In genomic region chr2:96324716-96325037, GRCh38 we compare ENCODE assay signal across 10 cellular contexts. TPM values are rescaled to one million over a fixed set of nuclear protein-coding genes. Genes with fewer than 3 reads are reported as not detected.
DNase-seq lines count a peak whose midpoint lies in the region; ATAC-seq, FAIRE-seq and TF ChIP-seq lines count a peak whose summit lies in the region.
"Had no signal": no experiment of that assay in that cellular context is flagged by ENCODE, and none has a peak within 500 bp of the region (broad histone marks: within the 10 kb centered on the region; RNA-seq: fewer than 3 reads in every experiment).

No MANE protein-coding gene starts in this region.

- TF ChIP-seq POLR2A in heart left ventricle (IDR thresholded peaks at IDR 0.05), result no peak
- no peak for TF ChIP-seq POLR2A in GM12892 (IDR thresholded peaks at IDR 0.05; ENCODE audit: low read depth, low read length)

- peak overlapping the region in 9 of 12 donors; percentile 0 to 79 (median 38) for H3K27ac ChIP-seq in heart left ventricle
- no peak overlapping the region for H3K27ac ChIP-seq in muscle layer of colon (ENCODE audit: low read depth, low read length)
- no peak overlapping the region for H3K27ac ChIP-seq in upper lobe of right lung

- no peaks in the 10 kb centered on the region for H3K9me3 Mint-ChIP-seq in activated naive CD8-positive, alpha-beta T cell treated with anti-CD3 and anti-CD28 coated beads, Interleukin-2, amount 10 ng/mL, durations not matched to agents 7 days and 5 days

- H3K9ac ChIP-seq in muscle layer of colon (ENCODE audit: low read length), result no peak overlapping the region

- no peaks in the 10 kb centered on the region for H3K27me3 Mint-ChIP-seq in activated naive CD8-positive, alpha-beta T cell treated with anti-CD3 and anti-CD28 coated beads, Interleukin-2, amount 10 ng/mL, durations not matched to agents 7 days and 5 days

- TF ChIP-seq CTCF in heart left ventricle (IDR thresholded peaks at IDR 0.05), result no peak
- no peak for TF ChIP-seq CTCF in upper lobe of right lung (IDR thresholded peaks at IDR 0.05)

- peaks cover 57% of the 10 kb centered on the region for H3K4me1 Mint-ChIP-seq in activated naive CD8-positive, alpha-beta T cell treated with anti-CD3 and anti-CD28 coated beads, Interleukin-2, amount 10 ng/mL, durations not matched to agents 7 days and 5 days

- H3K4me3 Mint-ChIP-seq in activated naive CD8-positive, alpha-beta T cell treated with anti-CD3 and anti-CD28 coated beads, Interleukin-2, amount 10 ng/mL, durations not matched to agents 7 days and 5 days, result peak overlapping the region; percentile 91

- peaks cover 0 to 44% (median 16%) of the 10 kb centered on the region in 12 donors for H3K4me1 ChIP-seq in heart left ventricle
- peaks cover 9% of the 10 kb centered on the region for H3K4me1 ChIP-seq in muscle layer of colon (ENCODE audit: insufficient read depth, low read length)
- H3K4me1 ChIP-seq in upper lobe of right lung, result no peaks in the 10 kb centered on the region

- H3K9me3 ChIP-seq in heart left ventricle (no peaks in the 10 kb centered on the region), muscle layer of colon (ENCODE audit: low read length) (no peaks in the 10 kb centered on the region), upper lobe of right lung (no peaks in the 10 kb centered on the region)

- H3K4me3 ChIP-seq in heart left ventricle (peak overlapping the region; percentile 12 to 79 (median 68)), muscle layer of colon (ENCODE audit: low read depth in 1 of 2, low read length in 2 of 2) (peak overlapping the region; percentile 33 to 49), upper lobe of right lung (peak overlapping the region; percentile 52)

- WGBS in heart left ventricle, 4 donors, result 26 to 56% (median 35%) methylated on average over 4 to 6 of the region's 6 CpGs

- DNase-seq in heart left ventricle (no peak), left ventricle myocardium superior (no peak), upper lobe of right lung (no peak), GM12892 (ENCODE audit: insufficient read length) (no peak)
- DNase-seq in activated naive CD8-positive, alpha-beta T cell treated with anti-CD3 and anti-CD28 coated beads, Interleukin-2, amount 10 ng/mL, durations not matched to agents 7 days and 5 days, result no peak
- no peak for DNase-seq in central memory CD4-positive, alpha-beta T cell

- H3K36me3 ChIP-seq in heart left ventricle (peaks cover 0 to 11% (median 0%) of the 10 kb centered on the region in 9 donors), muscle layer of colon (ENCODE audit: insufficient read depth, low read length) (no peaks in the 10 kb centered on the region), upper lobe of right lung (no peaks in the 10 kb centered on the region)

- no peak for FAIRE-seq in GM12892 (lab: Jason Lieb, UNC)
- FAIRE-seq: G401.6 had no signal

- H3K27ac Mint-ChIP-seq in activated naive CD8-positive, alpha-beta T cell treated with anti-CD3 and anti-CD28 coated beads, Interleukin-2, amount 10 ng/mL, durations not matched to agents 7 days and 5 days, result peak overlapping the region; percentile 88

- H3K27me3 ChIP-seq in heart left ventricle, result peaks cover 0 to 43% (median 11%) of the 10 kb centered on the region in 9 donors
- H3K27me3 ChIP-seq in muscle layer of colon (ENCODE audit: control insufficient read depth in 1 of 2, insufficient read depth in 2 of 2, low read length in 2 of 2), result peaks cover 38 to 63% of the 10 kb centered on the region in 2 donors
- H3K27me3 ChIP-seq in upper lobe of right lung, result peaks cover 41% of the 10 kb centered on the region

- POLR2A ChIA-PET in activated naive CD8-positive, alpha-beta T cell treated with anti-CD3 and anti-CD28 coated beads, Interleukin-2, amount 10 ng/mL, durations not matched to agents 7 days and 5 days (lab: Charles Lee), result interaction anchor here (0.6 to 10.2 kb wide), 9 partner anchors 9 to 117 kb away, joined by 3 to 169 read pairs (median 5); partner anchors contain the start of genes NCAPH and SNRNP200

- intact Hi-C loops in heart left ventricle (cut with DNase I) (no loop called here), left ventricle myocardium superior (cut with micrococcal nuclease) (no loop called here), upper lobe of right lung (cut with DNase I) (no loop called here)

- peaks cover 28% of the 10 kb centered on the region for H3K36me3 Mint-ChIP-seq in activated naive CD8-positive, alpha-beta T cell treated with anti-CD3 and anti-CD28 coated beads, Interleukin-2, amount 10 ng/mL, durations not matched to agents 7 days and 5 days

- ATAC-seq in heart left ventricle (no peak), left ventricle myocardium superior (no peak), upper lobe of right lung (no peak), GM21390 (IDR thresholded peaks at IDR 0.05; ENCODE audit: unreplicated experiment) (no peak)
- ATAC-seq in activated naive CD8-positive, alpha-beta T cell treated with anti-CD3 and anti-CD28 coated beads, Interleukin-2, amount 10 ng/mL, durations not matched to agents 7 days and 5 days (ENCODE audit: low read depth), result peak; percentile 0

RNA-seq across cellular contexts. Expression of gene ITPRIPL1, which starts 0.4 kb away (rescaled TPM):
- total RNA-seq in heart left ventricle, result 1 to 10 TPM in 7 of 9 donors, under 1 TPM in 2; 0.65 to 3.8 (median 1.5) TPM
- under 1 TPM; 0.80 to 0.83 TPM for polyA plus RNA-seq in heart left ventricle
- total RNA-seq in left ventricle myocardium superior, result 1.3 TPM
- 10 to 100 TPM; 32.8 to 35.9 TPM for total RNA-seq in activated naive CD8-positive, alpha-beta T cell treated with anti-CD3 and anti-CD28 coated beads, Interleukin-2, amount 10 ng/mL, durations not matched to agents 7 days and 5 days
- total RNA-seq in upper lobe of right lung, result 1.3 TPM
- polyA plus RNA-seq in GM12892 (2012; ENCODE audit: missing spikeins), result 11.7 TPM
- total RNA-seq: NCI-H460 had no signal

RNA-seq across cellular contexts. Expression of gene NCAPH, which starts 10.9 kb away (rescaled TPM):
- total RNA-seq in heart left ventricle (1 to 10 TPM in 1 of 9 donors, under 1 TPM in 8; 0.19 to 7.4 (median 0.48) TPM), left ventricle myocardium superior (1.4 TPM), upper lobe of right lung (1.6 TPM)
- polyA plus RNA-seq in heart left ventricle, result under 1 TPM; 0.46 to 0.64 TPM
- 10 to 100 TPM; 60.3 to 64.8 TPM for total RNA-seq in activated naive CD8-positive, alpha-beta T cell treated with anti-CD3 and anti-CD28 coated beads, Interleukin-2, amount 10 ng/mL, durations not matched to agents 7 days and 5 days
- polyA plus RNA-seq in GM12892 (2012; ENCODE audit: missing spikeins), result 29.0 TPM

RNA-seq across cellular contexts. Expression of gene SNRNP200, which starts 19.3 kb away (rescaled TPM):
- total RNA-seq in heart left ventricle, result 10 to 100 TPM; 54.6 to 85.5 (median 66.6) TPM
- polyA plus RNA-seq in heart left ventricle, result 10 to 100 TPM; 38.8 to 71.2 TPM
- total RNA-seq in left ventricle myocardium superior, result 55.3 TPM
- total RNA-seq in activated naive CD8-positive, alpha-beta T cell treated with anti-CD3 and anti-CD28 coated beads, Interleukin-2, amount 10 ng/mL, durations not matched to agents 7 days and 5 days, result 100 to 1,000 TPM; 194 to 201 TPM
- total RNA-seq in upper lobe of right lung, result 91.2 TPM
- 79.0 TPM for polyA plus RNA-seq in GM12892 (2012; ENCODE audit: missing spikeins)

RNA-seq across cellular contexts. Expression of gene CIAO1, which starts 58.7 kb away (rescaled TPM):
- 100 to 1,000 TPM in 2 of 9 donors, 10 to 100 TPM in 7; 57.7 to 109 (median 68.7) TPM for total RNA-seq in heart left ventricle
- 10 to 100 TPM; 20.5 to 94.0 TPM for polyA plus RNA-seq in heart left ventricle
- total RNA-seq in left ventricle myocardium superior, result 63.1 TPM
- total RNA-seq in activated naive CD8-positive, alpha-beta T cell treated with anti-CD3 and anti-CD28 coated beads, Interleukin-2, amount 10 ng/mL, durations not matched to agents 7 days and 5 days, result 10 to 100 TPM; 66.2 to 68.2 TPM
- 61.7 TPM for total RNA-seq in upper lobe of right lung
- 34.5 TPM for polyA plus RNA-seq in GM12892 (2012; ENCODE audit: missing spikeins)

RNA-seq across cellular contexts. Expression of gene TMEM127, which starts 58.9 kb away (rescaled TPM):
- total RNA-seq in heart left ventricle (100 to 1,000 TPM in 5 of 9 donors, 10 to 100 TPM in 4; 71.8 to 134 (median 103) TPM), left ventricle myocardium superior (71.2 TPM), upper lobe of right lung (67.3 TPM)
- 100 to 1,000 TPM in 1 of 2 donors, 10 to 100 TPM in 1; 18.6 to 124 TPM for polyA plus RNA-seq in heart left ventricle
- 10 to 100 TPM; 33.4 to 39.1 TPM for total RNA-seq in activated naive CD8-positive, alpha-beta T cell treated with anti-CD3 and anti-CD28 coated beads, Interleukin-2, amount 10 ng/mL, durations not matched to agents 7 days and 5 days
- polyA plus RNA-seq in GM12892 (2012; ENCODE audit: missing spikeins), result 9.1 TPM

Comparison
In these comparisons a context has a peak if more than half of its experiments do, and no peak if none do; other contexts are left out.
1. H3K27ac ChIP-seq: peak in heart left ventricle (9 of 12); none in muscle layer of colon (single experiment) and upper lobe of right lung (single experiment).
2. RNA of gene ITPRIPL1, which starts 0.4 kb away (total RNA-seq): 32.8 to 35.9 TPM in activated naive CD8-positive, alpha-beta T cell treated with anti-CD3 and anti-CD28 coated beads, Interleukin-2, amount 10 ng/mL, durations not matched to agents 7 days and 5 days; 0.65 to 3.8 TPM in heart left ventricle, 1.3 TPM in upper lobe of right lung (single experiment) and 1.3 TPM in left ventricle myocardium superior (single experiment); every median in the first group is over 4 times any median in the second.
3. RNA of gene NCAPH, which starts 10.9 kb away (total RNA-seq): 60.3 to 64.8 TPM in activated naive CD8-positive, alpha-beta T cell treated with anti-CD3 and anti-CD28 coated beads, Interleukin-2, amount 10 ng/mL, durations not matched to agents 7 days and 5 days; 1.6 TPM in upper lobe of right lung (single experiment), 1.4 TPM in left ventricle myocardium superior (single experiment) and 0.19 to 7.4 TPM in heart left ventricle; every median in the first group is over 4 times any median in the second.
4. Peak in every context shown above with its lines, with median percentiles within 50 percentile points of each other: H3K4me3 ChIP-seq.